Comparison of ENCODE assay signal across 1 cellular context in the genomic region with DNA sequence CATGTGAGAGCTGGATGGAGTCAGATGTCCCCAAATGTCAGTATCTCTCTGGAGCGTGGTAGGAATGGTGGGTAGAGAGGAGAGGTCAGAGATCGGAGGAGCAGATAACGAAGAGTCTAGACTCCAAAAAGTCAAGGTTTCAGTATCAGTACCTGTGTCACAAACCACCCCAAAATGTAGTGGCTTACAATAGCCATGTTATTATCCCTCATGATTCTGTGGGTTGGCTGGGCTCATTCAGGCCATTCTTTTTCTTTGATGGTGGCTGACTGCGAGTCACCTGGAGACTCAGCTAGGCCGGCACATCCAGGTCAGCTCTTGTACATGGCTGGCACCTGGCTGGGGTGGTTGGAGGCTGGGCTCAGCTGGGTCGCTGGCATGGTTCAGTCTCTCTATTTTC.
TF ChIP-seq lines count a peak whose summit lies in the region.

No MANE protein-coding gene starts in this region.

TF ChIP-seq in SK-N-SH, 30 proteins besides CTCF, POLR2A, EP300 and RAD21:
- TF ChIP-seq FOSL2 (IDR thresholded peaks at IDR 0.05; ENCODE audit: borderline replicate concordance, low read depth), result no peak
- no peak for TF ChIP-seq JUND (IDR thresholded peaks at IDR 0.05)
- TF ChIP-seq CHD2 (IDR thresholded peaks at IDR 0.05; ENCODE audit: low read length, partially characterized antibody), result no peak
- no peak for TF ChIP-seq TEAD4 (IDR thresholded peaks at IDR 0.05; ENCODE audit: borderline replicate concordance, insufficient read depth)
- TF ChIP-seq GABPA (IDR thresholded peaks at IDR 0.05; ENCODE audit: low read depth), result no peak
- TF ChIP-seq MEF2A (IDR thresholded peaks at IDR 0.05; ENCODE audit: borderline replicate concordance, low read depth), result no peak
- no peak for TF ChIP-seq POLR2AphosphoS5 (IDR thresholded peaks at IDR 0.05; ENCODE audit: low read depth, low read length)
- no peak for TF ChIP-seq NFIC (IDR thresholded peaks at IDR 0.05; ENCODE audit: borderline replicate concordance)
- TF ChIP-seq GATA2 (CRISPR knock-in tag; IDR thresholded peaks at IDR 0.05), result no peak
- TF ChIP-seq, protein P1, sequence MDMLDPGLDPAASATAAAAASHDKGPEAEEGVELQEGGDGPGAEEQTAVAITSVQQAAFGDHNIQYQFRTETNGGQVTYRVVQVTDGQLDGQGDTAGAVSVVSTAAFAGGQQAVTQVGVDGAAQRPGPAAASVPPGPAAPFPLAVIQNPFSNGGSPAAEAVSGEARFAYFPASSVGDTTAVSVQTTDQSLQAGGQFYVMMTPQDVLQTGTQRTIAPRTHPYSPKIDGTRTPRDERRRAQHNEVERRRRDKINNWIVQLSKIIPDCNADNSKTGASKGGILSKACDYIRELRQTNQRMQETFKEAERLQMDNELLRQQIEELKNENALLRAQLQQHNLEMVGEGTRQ (IDR thresholded peaks at IDR 0.05; ENCODE audit: borderline replicate concordance, low read depth, low read length), result no peak
- no peak for TF ChIP-seq SMC3 (IDR thresholded peaks at IDR 0.05; ENCODE audit: low read depth, low read length)
